8 cellular contexts compared by ENCODE assay signal in the genomic region with DNA sequence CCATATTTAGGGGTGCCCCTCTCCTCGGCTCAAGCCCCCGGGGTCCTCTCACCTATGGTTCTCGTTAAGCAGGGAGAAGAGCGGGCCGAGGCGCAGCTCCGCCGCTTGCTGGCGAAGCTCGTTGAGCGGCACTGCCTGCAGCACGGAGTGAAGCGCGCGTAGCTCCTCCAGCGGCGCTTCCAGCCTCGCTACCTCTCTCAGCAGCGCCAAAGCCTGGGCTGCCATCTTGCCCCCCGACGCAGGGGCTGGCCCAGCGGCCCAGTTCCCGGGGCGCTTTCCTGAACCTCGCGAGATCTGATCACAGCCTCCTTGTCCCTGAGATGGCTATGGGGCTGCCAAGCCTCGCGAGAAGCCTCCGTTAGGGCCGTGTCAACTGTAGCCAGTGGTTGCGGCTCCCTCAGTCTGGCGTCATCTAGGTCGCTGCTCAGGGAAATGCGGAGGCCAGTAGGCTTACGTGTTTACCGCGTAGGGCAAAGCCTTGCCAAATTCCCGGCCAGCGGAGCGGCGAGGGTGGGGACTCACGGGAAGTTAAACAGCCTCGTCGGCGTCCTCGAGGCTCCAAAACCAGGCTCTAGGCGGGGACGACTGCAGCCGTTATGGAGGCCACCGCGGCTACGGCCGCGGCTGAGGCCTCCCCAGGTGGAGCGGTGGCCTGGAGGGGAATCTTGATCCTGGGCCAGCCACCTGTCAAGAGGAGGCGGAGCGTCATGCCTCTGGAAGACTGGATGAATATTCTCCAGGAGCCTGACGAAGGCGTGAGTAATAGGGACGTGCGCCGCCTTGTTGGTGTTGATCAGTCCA. TPM values are rescaled to one million over a fixed set of nuclear protein-coding genes. Genes with fewer than 3 reads are reported as not detected.
DNase-seq lines count a peak whose midpoint lies in the region; ATAC-seq, FAIRE-seq and TF ChIP-seq lines count a peak whose summit lies in the region.

A gene (minus strand): TSS at position 238 of the 801 bp plus-strand sequence. CDS start 13 bp downstream, at position 225.

- H3K4me1 ChIP-seq in A549, result peaks cover 12% of the 10 kb centered on the region; the same call in 1 of the 3 replicates
- peaks cover 20 to 92% (median 53%) of the 10 kb centered on the region in 6 donors for H3K4me1 ChIP-seq in spleen

- DNase-seq in A549 (ENCODE audit: low read depth in 1 of 2, low spot score in 1 of 2) (peak; percentile 99), NCI-H2227 (lab: John Stamatoyannopoulos, UW; ENCODE audit: unreplicated experiment) (peak; percentile 96), caudate nucleus (lab: John Stamatoyannopoulos, UW) (peak in 60 of 61 donors; percentile 44 to 98 (median 87)), immature natural killer cell (peak; percentile 95 to 98 (median 97)), spleen (peak; percentile 99)
- peak; percentile 84 to 92 (median 90) for DNase-seq in activated CD4-positive, CD25-positive, alpha-beta regulatory T cell (lab: John Stamatoyannopoulos, UW)

- peaks cover 2 to 8% (median 3%) of the 10 kb centered on the region in 3 donors for H3K27me3 Mint-ChIP-seq in immature natural killer cell (ENCODE audit: low read depth in 3 of 3)

- peaks cover 0 to 45% (median 0%) of the 10 kb centered on the region in 6 donors for H3K36me3 ChIP-seq in spleen

- H3K27ac ChIP-seq in A549 (peak within 1 kb of the TSS; percentile 92 to 94), caudate nucleus (ENCODE audit: low read depth, low read length) (peak within 1 kb of the TSS; percentile 91), spleen (peak within 1 kb of the TSS; percentile 82 to 98 (median 95))

- no peaks in the 10 kb centered on the region for H3K27me3 ChIP-seq in spleen (replicated peaks in 1 of 7)

- TF ChIP-seq EP300 in A549 (IDR thresholded peaks at IDR 0.05), result no peak

- ATAC-seq in A549 (peak; percentile 99 to 100), GM18867 (IDR thresholded peaks at IDR 0.05; ENCODE audit: unreplicated experiment) (peak; percentile 99), HG03108 (IDR thresholded peaks at IDR 0.05; ENCODE audit: unreplicated experiment) (peak; percentile 99)

- peak within 1 kb of the TSS; percentile 74 for H3K4me3 ChIP-seq in A549
- peak within 1 kb of the TSS; percentile 48 to 86 (median 62) for H3K4me3 ChIP-seq in spleen

- H3K9me3 Mint-ChIP-seq in immature natural killer cell, result no peaks in the 10 kb centered on the region

- no peak for FAIRE-seq in A549 (lab: Jason Lieb, UNC)

- H3K4me1 Mint-ChIP-seq in immature natural killer cell, result peaks cover 51 to 79% of the 10 kb centered on the region in 2 donors

- 1% methylated on average over 15 of the region's 62 CpGs for WGBS in A549 (ENCODE audit: missing lambda C conversion rate)
- WGBS in spleen, 5 donors, result 3 to 20% (median 8%) methylated on average over 40 to 62 of the region's 62 CpGs

- POLR2A ChIA-PET in A549 (lab: Yijun Ruan, JAX), result interaction anchor here (0.6 kb wide), 1 partner anchor 50 kb away, joined by 3 read pairs; a partner anchor contains a TSS

- peak within 1 kb of the TSS; percentile 89 to 97 (median 96) for H3K27ac Mint-ChIP-seq in immature natural killer cell

- TF ChIP-seq CTCF in A549 (IDR thresholded peaks at IDR 0.05) (no peak), spleen (IDR thresholded peaks at IDR 0.05 in 8 of 11, conservative IDR thresholded peaks at IDR 0.05 in 3 of 11) (peak in 6 of 11 experiments; percentile 24 to 65 (median 54))

- no peaks in the 10 kb centered on the region for H3K9me3 ChIP-seq in A549
- peaks cover 0 to 4% (median 0%) of the 10 kb centered on the region in 8 donors for H3K9me3 ChIP-seq in spleen

- H3K36me3 Mint-ChIP-seq in immature natural killer cell, result peaks cover 5 to 22% (median 9%) of the 10 kb centered on the region in 3 donors

- CTCF ChIA-PET in A549 (lab: Yijun Ruan, JAX), result interaction anchor here (1.2 kb wide), 1 partner anchor 87 kb away, joined by 3 read pairs; no protein-coding TSS in a partner anchor

- no peak; a peak in 1 of 5 replicates for TF ChIP-seq RAD21 in A549 (conservative IDR thresholded peaks at IDR 0.05 in 1 of 2, IDR thresholded peaks at IDR 0.05 in 1 of 2)

- intact Hi-C loops in spleen (cut with DNase I; ENCODE audit: low total_unique reads), result no loop called here

- H3K4me3 Mint-ChIP-seq in immature natural killer cell, result peak within 1 kb of the TSS; percentile 93 to 98 (median 96)

- H3K4me2 ChIP-seq in A549, result peak within 1 kb of the TSS; percentile 88

- TF ChIP-seq POLR2A in A549 (IDR thresholded peaks at IDR 0.05; ENCODE audit: low read length) (peak; percentile 94), spleen (IDR thresholded peaks at IDR 0.05) (peak; percentile 38 to 65 (median 47))

TF ChIP-seq in A549, 52 proteins besides CTCF, POLR2A, EP300 and RAD21 (continues in another document):
- peak; percentile 14; the same call in 1 of the 3 replicates for TF ChIP-seq SMC3 (IDR thresholded peaks at IDR 0.05)
- TF ChIP-seq, protein P1, sequence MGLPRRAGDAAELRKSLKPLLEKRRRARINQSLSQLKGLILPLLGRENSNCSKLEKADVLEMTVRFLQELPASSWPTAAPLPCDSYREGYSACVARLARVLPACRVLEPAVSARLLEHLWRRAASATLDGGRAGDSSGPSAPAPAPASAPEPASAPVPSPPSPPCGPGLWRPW (IDR thresholded peaks at IDR 0.05), result no peak
- TF ChIP-seq GATA3 (IDR thresholded peaks at IDR 0.05; ENCODE audit: borderline replicate concordance), result peak; percentile 86
- TF ChIP-seq, protein P2, sequence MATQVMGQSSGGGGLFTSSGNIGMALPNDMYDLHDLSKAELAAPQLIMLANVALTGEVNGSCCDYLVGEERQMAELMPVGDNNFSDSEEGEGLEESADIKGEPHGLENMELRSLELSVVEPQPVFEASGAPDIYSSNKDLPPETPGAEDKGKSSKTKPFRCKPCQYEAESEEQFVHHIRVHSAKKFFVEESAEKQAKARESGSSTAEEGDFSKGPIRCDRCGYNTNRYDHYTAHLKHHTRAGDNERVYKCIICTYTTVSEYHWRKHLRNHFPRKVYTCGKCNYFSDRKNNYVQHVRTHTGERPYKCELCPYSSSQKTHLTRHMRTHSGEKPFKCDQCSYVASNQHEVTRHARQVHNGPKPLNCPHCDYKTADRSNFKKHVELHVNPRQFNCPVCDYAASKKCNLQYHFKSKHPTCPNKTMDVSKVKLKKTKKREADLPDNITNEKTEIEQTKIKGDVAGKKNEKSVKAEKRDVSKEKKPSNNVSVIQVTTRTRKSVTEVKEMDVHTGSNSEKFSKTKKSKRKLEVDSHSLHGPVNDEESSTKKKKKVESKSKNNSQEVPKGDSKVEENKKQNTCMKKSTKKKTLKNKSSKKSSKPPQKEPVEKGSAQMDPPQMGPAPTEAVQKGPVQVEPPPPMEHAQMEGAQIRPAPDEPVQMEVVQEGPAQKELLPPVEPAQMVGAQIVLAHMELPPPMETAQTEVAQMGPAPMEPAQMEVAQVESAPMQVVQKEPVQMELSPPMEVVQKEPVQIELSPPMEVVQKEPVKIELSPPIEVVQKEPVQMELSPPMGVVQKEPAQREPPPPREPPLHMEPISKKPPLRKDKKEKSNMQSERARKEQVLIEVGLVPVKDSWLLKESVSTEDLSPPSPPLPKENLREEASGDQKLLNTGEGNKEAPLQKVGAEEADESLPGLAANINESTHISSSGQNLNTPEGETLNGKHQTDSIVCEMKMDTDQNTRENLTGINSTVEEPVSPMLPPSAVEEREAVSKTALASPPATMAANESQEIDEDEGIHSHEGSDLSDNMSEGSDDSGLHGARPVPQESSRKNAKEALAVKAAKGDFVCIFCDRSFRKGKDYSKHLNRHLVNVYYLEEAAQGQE (IDR thresholded peaks at IDR 0.05), result peak; percentile 99
- no peak for TF ChIP-seq ZC3H11A (IDR thresholded peaks at IDR 0.05)
- no peak for TF ChIP-seq RNF2 (IDR thresholded peaks at IDR 0.05; ENCODE audit: borderline replicate concordance, low read depth)
- TF ChIP-seq FOSL2 (IDR thresholded peaks at IDR 0.05), result no peak
- TF ChIP-seq FOSL2 (CRISPR knock-in tag; IDR thresholded peaks at IDR 0.05), result no peak
- no peak for TF ChIP-seq POLR2AphosphoS2 (conservative IDR thresholded peaks at IDR 0.05; ENCODE audit: low read length)
- no peak for TF ChIP-seq BHLHE40 (IDR thresholded peaks at IDR 0.05; ENCODE audit: low read depth, low read length)
- no peak for TF ChIP-seq HEYL (CRISPR knock-in tag; IDR thresholded peaks at IDR 0.05)
- TF ChIP-seq KDM1A (IDR thresholded peaks at IDR 0.05; ENCODE audit: low read depth), result no peak
- TF ChIP-seq, protein P3, sequence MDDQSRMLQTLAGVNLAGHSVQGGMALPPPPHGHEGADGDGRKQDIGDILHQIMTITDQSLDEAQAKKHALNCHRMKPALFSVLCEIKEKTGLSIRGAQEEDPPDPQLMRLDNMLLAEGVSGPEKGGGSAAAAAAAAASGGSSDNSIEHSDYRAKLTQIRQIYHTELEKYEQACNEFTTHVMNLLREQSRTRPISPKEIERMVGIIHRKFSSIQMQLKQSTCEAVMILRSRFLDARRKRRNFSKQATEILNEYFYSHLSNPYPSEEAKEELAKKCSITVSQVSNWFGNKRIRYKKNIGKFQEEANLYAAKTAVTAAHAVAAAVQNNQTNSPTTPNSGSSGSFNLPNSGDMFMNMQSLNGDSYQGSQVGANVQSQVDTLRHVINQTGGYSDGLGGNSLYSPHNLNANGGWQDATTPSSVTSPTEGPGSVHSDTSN (IDR thresholded peaks at IDR 0.05), result no peak
- no peak for TF ChIP-seq TFCP2L1 (CRISPR knock-in tag; IDR thresholded peaks at IDR 0.05)
- TF ChIP-seq, protein P4, sequence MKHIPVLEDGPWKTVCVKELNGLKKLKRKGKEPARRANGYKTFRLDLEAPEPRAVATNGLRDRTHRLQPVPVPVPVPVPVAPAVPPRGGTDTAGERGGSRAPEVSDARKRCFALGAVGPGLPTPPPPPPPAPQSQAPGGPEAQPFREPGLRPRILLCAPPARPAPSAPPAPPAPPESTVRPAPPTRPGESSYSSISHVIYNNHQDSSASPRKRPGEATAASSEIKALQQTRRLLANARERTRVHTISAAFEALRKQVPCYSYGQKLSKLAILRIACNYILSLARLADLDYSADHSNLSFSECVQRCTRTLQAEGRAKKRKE (CRISPR knock-in tag; IDR thresholded peaks at IDR 0.05; ENCODE audit: low read depth), result no peak
- TF ChIP-seq CBX8 (IDR thresholded peaks at IDR 0.05), result no peak
- no peak for TF ChIP-seq NPAS2 (CRISPR knock-in tag; IDR thresholded peaks at IDR 0.05; ENCODE audit: borderline replicate concordance)

RNA-seq across cellular contexts. Expression of the gene that starts here (rescaled TPM):
- 52.3 and 63.7 TPM in 2 replicates for polyA plus RNA-seq in A549 (2011; rRNA removed)
- polyA plus RNA-seq in A549 (2012; cell fraction: cytosol; rRNA removed), result 19.4 and 22.8 TPM in 2 replicates
- polyA plus RNA-seq in A549 (2012; cell fraction: nucleus; rRNA removed), result 8.8 and 12.9 TPM in 2 replicates
- polyA plus RNA-seq in A549 (2017; fragmentation: RNase III; extraction: RNeasy Plus Mini Kit Qiagen cat#74134 plus additional on column Dnase treatment), result 34.6 to 42.4 TPM (median 40.0 TPM) in 3 replicates
- polyA minus RNA-seq in A549 (2011; rRNA and poly(A)+ RNA removed), result 17.1 and 17.5 TPM in 2 replicates
- polyA plus RNA-seq in immature natural killer cell, result 10 to 100 TPM; 10.1 to 23.1 (median 13.3) TPM
- 10 to 100 TPM; 26.1 to 41.4 (median 34.8) TPM for total RNA-seq in spleen
- polyA plus RNA-seq in spleen, result 10 to 100 TPM in 2 of 3 donors, 1 to 10 TPM in 1; 8.9 to 14.0 (median 11.3) TPM

Comparison
In these comparisons a context has a peak if more than half of its experiments do, and no peak if none do; other contexts are left out.
1. Peak in every context shown above with its lines: DNase-seq, ATAC-seq, H3K4me3 ChIP-seq and H3K27ac ChIP-seq.